ENCODE assay signal across 11 cellular contexts in the genomic region with DNA sequence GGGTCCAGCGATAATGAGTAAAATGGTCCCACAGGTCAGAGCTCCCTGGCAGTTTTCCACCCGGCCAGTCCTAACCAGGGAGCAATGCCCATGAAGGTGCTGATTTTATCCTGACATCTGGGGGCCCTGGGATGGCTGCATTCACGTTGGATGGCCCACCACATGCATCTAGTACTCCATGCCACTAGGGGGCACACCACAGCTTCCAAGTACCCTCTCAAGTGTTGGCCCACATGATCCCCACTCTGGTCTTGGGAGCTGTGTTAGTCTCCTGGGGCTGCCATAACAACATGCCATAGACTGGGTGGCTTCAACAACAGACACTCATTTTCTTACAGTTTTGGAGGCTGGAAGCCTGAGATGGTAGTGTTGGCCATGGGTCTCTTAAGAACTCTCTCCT.
DNase-seq lines count a peak whose midpoint lies in the region; ATAC-seq and TF ChIP-seq lines count a peak whose summit lies in the region.
"Had no signal": no experiment of that assay in that cellular context is flagged by ENCODE, and none has a peak within 500 bp of the region (broad histone marks: within the 10 kb centered on the region; RNA-seq: fewer than 3 reads in every experiment).

No MANE protein-coding gene starts in this region.

- TF ChIP-seq CTCF in osteocyte (IDR thresholded peaks at IDR 0.05), result peak; percentile 34

- no peak overlapping the region for H3K27ac Mint-ChIP-seq in activated naive CD8-positive, alpha-beta T cell treated with anti-CD3 and anti-CD28 coated beads for 36 hours
- H3K27ac Mint-ChIP-seq in osteocyte (ENCODE audit: unreplicated experiment), result no peak overlapping the region
- H3K27ac Mint-ChIP-seq: T-cell had no signal

- no peaks in the 10 kb centered on the region for H3K36me3 Mint-ChIP-seq in activated naive CD8-positive, alpha-beta T cell treated with anti-CD3 and anti-CD28 coated beads for 36 hours
- no peaks in the 10 kb centered on the region for H3K36me3 Mint-ChIP-seq in osteocyte (ENCODE audit: unreplicated experiment)
- H3K36me3 Mint-ChIP-seq: T-cell had no signal

- no peaks in the 10 kb centered on the region for H3K9me3 Mint-ChIP-seq in activated naive CD8-positive, alpha-beta T cell treated with anti-CD3 and anti-CD28 coated beads for 36 hours
- no peaks in the 10 kb centered on the region for H3K9me3 Mint-ChIP-seq in osteocyte (ENCODE audit: unreplicated experiment)
- H3K9me3 Mint-ChIP-seq: T-cell had no signal

- no peaks in the 10 kb centered on the region for H3K36me3 ChIP-seq in MG63

- no peak for ATAC-seq in HG03457 (IDR thresholded peaks at IDR 0.05; ENCODE audit: unreplicated experiment)
- ATAC-seq: T-cell had no signal

- peak; percentile 11 for DNase-seq in NCI-H2227 (lab: John Stamatoyannopoulos, UW; ENCODE audit: unreplicated experiment)
- no peak for DNase-seq in NCI-H2227 treated with DMSO at 0.1 percent for 48 hours (lab: John Stamatoyannopoulos, UW)
- DNase-seq in MG63, result peak; percentile 18
- peak; percentile 40 for DNase-seq in activated naive CD8-positive, alpha-beta T cell treated with anti-CD3 and anti-CD28 coated beads for 36 hours
- DNase-seq in osteocyte (ENCODE audit: extremely low spot score, unreplicated experiment), result no peak
- DNase-seq in NK-92 treated with Interleukin-12 subunit alpha and Interleukin-12 subunit beta, amount 100 ng/mL, for 24 hours (lab: John Stamatoyannopoulos, UW), result no peak
- DNase-seq in amygdala (lab: John Stamatoyannopoulos, UW), result no peak

- no peaks in the 10 kb centered on the region for H3K27me3 Mint-ChIP-seq in activated naive CD8-positive, alpha-beta T cell treated with anti-CD3 and anti-CD28 coated beads for 36 hours
- peaks cover 5% of the 10 kb centered on the region for H3K27me3 Mint-ChIP-seq in osteocyte (ENCODE audit: unreplicated experiment)
- H3K27me3 Mint-ChIP-seq: T-cell had no signal

- no peak overlapping the region for H3K4me3 ChIP-seq in MG63
- H3K4me3 ChIP-seq: BLaER1 treated with 17β-estradiol and CSF1 and Interleukin-3, amounts not matched to agents 10 nM and 100 nM; skin epidermis had no signal

- H3K4me3 Mint-ChIP-seq in activated naive CD8-positive, alpha-beta T cell treated with anti-CD3 and anti-CD28 coated beads for 36 hours, result no peak overlapping the region
- H3K4me3 Mint-ChIP-seq in osteocyte (ENCODE audit: unreplicated experiment), result no peak overlapping the region
- H3K4me3 Mint-ChIP-seq: T-cell had no signal

- H3K4me1 Mint-ChIP-seq in activated naive CD8-positive, alpha-beta T cell treated with anti-CD3 and anti-CD28 coated beads for 36 hours, result peaks cover 8% of the 10 kb centered on the region
- no peaks in the 10 kb centered on the region for H3K4me1 Mint-ChIP-seq in osteocyte (ENCODE audit: unreplicated experiment)

- no peaks in the 10 kb centered on the region for H3K9me3 ChIP-seq in MG63

- H3K27me3 ChIP-seq in MG63, result no peaks in the 10 kb centered on the region
- H3K27me3 ChIP-seq: BLaER1 treated with 17β-estradiol and CSF1 and Interleukin-3, amounts not matched to agents 10 nM and 100 nM had no signal

Comparison
In these comparisons a context has a peak if more than half of its experiments do, and no peak if none do; other contexts are left out.
1. DNase-seq: peak in NCI-H2227 (single experiment), MG63 (single experiment) and activated naive CD8-positive, alpha-beta T cell treated with anti-CD3 and anti-CD28 coated beads for 36 hours (single experiment); none in NCI-H2227 treated with DMSO at 0.1 percent for 48 hours (single experiment), osteocyte (single experiment), NK-92 treated with Interleukin-12 subunit alpha and Interleukin-12 subunit beta, amount 100 ng/mL, for 24 hours (single experiment) and amygdala (0 of 56).